Comparison of ENCODE assay signal across 16 cellular contexts in genomic region chr4:73055241-73055897, GRCh38. TPM values are rescaled to one million over a fixed set of nuclear protein-coding genes. Genes with fewer than 3 reads are reported as not detected.
DNase-seq lines count a peak whose midpoint lies in the region; ATAC-seq and TF ChIP-seq lines count a peak whose summit lies in the region.
"Had no signal": no experiment of that assay in that cellular context is flagged by ENCODE, and none has a peak within 500 bp of the region (broad histone marks: within the 10 kb centered on the region; RNA-seq: fewer than 3 reads in every experiment).

No MANE protein-coding gene starts in this region.

- peaks cover 19% of the 10 kb centered on the region for H3K4me1 Mint-ChIP-seq in activated naive CD8-positive, alpha-beta T cell treated with anti-CD3 and anti-CD28 coated beads for 36 hours
- H3K4me1 Mint-ChIP-seq in natural killer cell treated with Interleukin-12 subunit alpha and Interleukin-12 subunit beta and Interleukin-15 and Interleukin-18, amount 100 ng/mL, for 72 hours (ENCODE audit: low read depth in 2 of 2), result no peaks in the 10 kb centered on the region

- peak overlapping the region; percentile 59 for H3K27ac Mint-ChIP-seq in activated naive CD8-positive, alpha-beta T cell treated with anti-CD3 and anti-CD28 coated beads for 36 hours
- H3K27ac Mint-ChIP-seq in natural killer cell treated with Interleukin-12 subunit alpha and Interleukin-12 subunit beta and Interleukin-15 and Interleukin-18, amount 100 ng/mL, for 72 hours, result no peak overlapping the region
- H3K27ac Mint-ChIP-seq: activated CD8-positive, alpha-beta memory T cell treated with anti-CD3 and anti-CD28 coated beads, Interleukin-2, amount 10 ng/mL, durations not matched to agents 7 days and 5 days; stimulated activated memory B cell treated with anti-CD40 and anti-IgM and Interleukin-4, amounts not matched to agents 10 μg/mL and 1 μg/mL and 100 μg/mL, for 72 hours had no signal

- no peaks in the 10 kb centered on the region for H3K27me3 Mint-ChIP-seq in activated naive CD8-positive, alpha-beta T cell treated with anti-CD3 and anti-CD28 coated beads for 36 hours
- H3K27me3 Mint-ChIP-seq in natural killer cell treated with Interleukin-12 subunit alpha and Interleukin-12 subunit beta and Interleukin-15 and Interleukin-18, amount 100 ng/mL, for 72 hours, result no peaks in the 10 kb centered on the region
- H3K27me3 Mint-ChIP-seq: activated CD8-positive, alpha-beta memory T cell treated with anti-CD3 and anti-CD28 coated beads, Interleukin-2, amount 10 ng/mL, durations not matched to agents 7 days and 5 days; stimulated activated memory B cell treated with anti-CD40 and anti-IgM and Interleukin-4, amounts not matched to agents 10 μg/mL and 1 μg/mL and 100 μg/mL, for 72 hours had no signal

- POLR2A ChIA-PET in GM10248 (lab: Yijun Ruan, JAX), result no interaction called here

- ATAC-seq in GM19397 (IDR thresholded peaks at IDR 0.05; ENCODE audit: unreplicated experiment) (peak; percentile 73), HG03025 (IDR thresholded peaks at IDR 0.05; ENCODE audit: low FRiP score, unreplicated experiment) (peak; percentile 98)
- ATAC-seq in natural killer cell treated with Interleukin-12 subunit alpha and Interleukin-12 subunit beta and Interleukin-15 and Interleukin-18, amount 100 ng/mL, for 72 hours, result no peak
- ATAC-seq: activated CD8-positive, alpha-beta memory T cell treated with anti-CD3 and anti-CD28 coated beads, Interleukin-2, amount 10 ng/mL, durations not matched to agents 7 days and 5 days; left colon; stimulated activated memory B cell treated with anti-CD40 and anti-IgM and Interleukin-4, amounts not matched to agents 10 μg/mL and 1 μg/mL and 100 μg/mL, for 72 hours had no signal

- CTCF ChIA-PET in GM10248 (lab: Yijun Ruan, JAX), result interaction anchor here (1.4 kb wide), 1 partner anchor 10 kb away, joined by 5 read pairs; no protein-coding TSS in a partner anchor

- peaks cover 32% of the 10 kb centered on the region for H3K36me3 Mint-ChIP-seq in activated naive CD8-positive, alpha-beta T cell treated with anti-CD3 and anti-CD28 coated beads for 36 hours
- H3K36me3 Mint-ChIP-seq in natural killer cell treated with Interleukin-12 subunit alpha and Interleukin-12 subunit beta and Interleukin-15 and Interleukin-18, amount 100 ng/mL, for 72 hours, result peaks cover 21% of the 10 kb centered on the region

- H3K9me3 Mint-ChIP-seq in activated naive CD8-positive, alpha-beta T cell treated with anti-CD3 and anti-CD28 coated beads for 36 hours, result no peaks in the 10 kb centered on the region
- H3K9me3 Mint-ChIP-seq in natural killer cell treated with Interleukin-12 subunit alpha and Interleukin-12 subunit beta and Interleukin-15 and Interleukin-18, amount 100 ng/mL, for 72 hours, result no peaks in the 10 kb centered on the region
- H3K9me3 Mint-ChIP-seq: stimulated activated memory B cell treated with anti-CD40 and anti-IgM and Interleukin-4, amounts not matched to agents 10 μg/mL and 1 μg/mL and 100 μg/mL, for 72 hours had no signal

- peak; percentile 32 for DNase-seq in GM10248 (ENCODE audit: extremely low spot score)
- no peak for DNase-seq in activated naive CD8-positive, alpha-beta T cell treated with anti-CD3 and anti-CD28 coated beads for 36 hours
- no peak for DNase-seq in stimulated activated CD4-positive, alpha-beta T cell treated with anti-CD3 and anti-CD28 coated beads, Interleukin-15, amount 100 ng/mL, for 24 hours
- DNase-seq in natural killer cell treated with Interleukin-12 subunit alpha and Interleukin-12 subunit beta and Interleukin-15 and Interleukin-18, amount 100 ng/mL, for 72 hours (ENCODE audit: low spot score), result no peak
- DNase-seq in stimulated activated naive CD4-positive, alpha-beta T cell treated with Interleukin-2 at 50 U/mL for 16 hours (lab: John Stamatoyannopoulos, UW), result no peak
- DNase-seq in SKM-1 (lab: John Stamatoyannopoulos, UW; ENCODE audit: unreplicated experiment), result no peak
- DNase-seq: activated CD8-positive, alpha-beta memory T cell treated with anti-CD3 and anti-CD28 coated beads, Interleukin-2, amount 10 ng/mL, durations not matched to agents 7 days and 5 days; COR-L47; effector CD8-positive, alpha-beta T cell; GOT3; left colon; NCI-H1105; SHP77 treated with DMSO at 0.1 percent for 48 hours had no signal

- H3K4me3 Mint-ChIP-seq in activated naive CD8-positive, alpha-beta T cell treated with anti-CD3 and anti-CD28 coated beads for 36 hours, result no peak overlapping the region
- no peak overlapping the region for H3K4me3 Mint-ChIP-seq in natural killer cell treated with Interleukin-12 subunit alpha and Interleukin-12 subunit beta and Interleukin-15 and Interleukin-18, amount 100 ng/mL, for 72 hours
- H3K4me3 Mint-ChIP-seq: activated CD8-positive, alpha-beta memory T cell treated with anti-CD3 and anti-CD28 coated beads, Interleukin-2, amount 10 ng/mL, durations not matched to agents 7 days and 5 days; stimulated activated memory B cell treated with anti-CD40 and anti-IgM and Interleukin-4, amounts not matched to agents 10 μg/mL and 1 μg/mL and 100 μg/mL, for 72 hours had no signal

- no peak for TF ChIP-seq CTCF in GM10248 (IDR thresholded peaks at IDR 0.05; ENCODE audit: control extremely low read depth, extremely low read depth, low read depth, missing control alignments)

RNA-seq across cellular contexts. Expression of gene COX18, which starts 14.1 kb away (rescaled TPM):
- 10 to 100 TPM; 22.7 to 24.5 TPM for total RNA-seq in activated naive CD8-positive, alpha-beta T cell treated with anti-CD3 and anti-CD28 coated beads for 36 hours
- 10 to 100 TPM; 12.7 to 16.6 TPM for total RNA-seq in natural killer cell treated with Interleukin-12 subunit alpha and Interleukin-12 subunit beta and Interleukin-15 and Interleukin-18, amount 100 ng/mL, for 72 hours

Comparison
In these comparisons a context has a peak if more than half of its experiments do, and no peak if none do; other contexts are left out.
1. ATAC-seq: peak in GM19397 (single experiment) and HG03025 (single experiment); none in natural killer cell treated with Interleukin-12 subunit alpha and Interleukin-12 subunit beta and Interleukin-15 and Interleukin-18, amount 100 ng/mL, for 72 hours (0 of 2).